ENCODE assay signal across 8 cellular contexts in the genomic region with DNA sequence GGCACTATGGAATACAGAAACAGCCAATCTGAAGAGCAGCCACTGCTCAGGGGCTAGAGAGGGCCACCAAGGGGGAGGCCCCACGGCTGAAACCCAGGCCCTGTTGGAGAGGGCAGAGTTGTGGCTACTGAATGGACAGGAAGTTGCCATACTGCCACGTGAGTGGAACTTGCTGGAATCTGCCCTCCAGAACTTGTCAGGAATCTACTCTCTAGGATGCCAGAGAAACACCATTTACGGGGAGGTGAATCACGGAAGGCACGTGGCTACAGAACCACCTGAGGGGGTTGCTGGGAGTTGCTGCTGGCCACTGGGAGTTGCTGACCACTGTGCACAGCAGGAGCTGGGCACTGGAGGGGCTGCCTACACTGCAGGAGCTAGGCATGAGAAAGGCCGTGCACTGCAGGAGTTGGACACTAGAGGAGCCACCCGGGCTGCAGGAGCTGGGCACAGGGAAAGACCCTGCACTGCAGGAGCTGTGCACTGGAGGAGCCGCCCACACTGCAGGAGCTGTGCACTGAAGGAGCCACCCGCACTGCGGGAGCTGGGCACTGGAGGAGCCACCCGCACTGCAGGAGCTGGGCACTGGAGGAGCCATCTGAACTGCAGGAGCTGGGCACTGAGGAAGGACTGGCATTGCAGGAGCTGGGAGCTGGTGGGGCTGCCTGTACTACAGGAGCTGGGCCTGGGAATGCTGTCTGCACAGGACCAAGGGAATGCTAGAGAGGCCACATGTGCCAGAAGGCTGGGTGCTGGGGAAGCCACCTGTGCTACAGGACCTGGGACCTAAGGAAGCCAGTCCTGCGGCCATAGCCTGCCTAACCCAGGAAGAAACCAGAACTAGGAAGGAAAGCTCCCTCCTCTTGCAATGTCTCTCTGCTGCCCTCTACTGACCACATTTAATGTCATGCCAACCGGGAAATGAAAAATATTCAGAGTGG.
DNase-seq lines count a peak whose midpoint lies in the region; ATAC-seq and TF ChIP-seq lines count a peak whose summit lies in the region.

No MANE protein-coding gene starts in this region.

- H3K27ac Mint-ChIP-seq in activated naive CD4-positive, alpha-beta T cell treated with anti-CD3 and anti-CD28 coated beads, Interleukin-2, amount 50 U/mL, for 72 hours: no peak overlapping the region

- peaks cover 3% of the 10 kb centered on the region for H3K27me3 ChIP-seq in osteoblast (ENCODE audit: insufficient read depth, low read length)

- H3K36me3 Mint-ChIP-seq in activated naive CD4-positive, alpha-beta T cell treated with anti-CD3 and anti-CD28 coated beads, Interleukin-2, amount 50 U/mL, for 72 hours: no peaks in the 10 kb centered on the region

- peaks cover 21% of the 10 kb centered on the region for H3K4me1 ChIP-seq in osteoblast (ENCODE audit: insufficient read depth, low read length)

- no peaks in the 10 kb centered on the region for H3K9me3 ChIP-seq in osteoblast (ENCODE audit: low read depth, low read length)

- DNase-seq in ELF-1 (ENCODE audit: low read depth, low spot score) (peak; percentile 75), LoVo (ENCODE audit: low spot score) (peak; percentile 72), RKO (ENCODE audit: low spot score) (peak; percentile 65), glomerular visceral epithelial cell (ENCODE audit: extremely low spot score) (peak; percentile 69), osteoblast (ENCODE audit: insufficient read length, low spot score, missing footprints) (peak; percentile 99)
- peak; percentile 50 to 62 for DNase-seq in activated naive CD4-positive, alpha-beta T cell treated with anti-CD3 and anti-CD28 coated beads, Interleukin-2, amount 50 U/mL, for 72 hours (ENCODE audit: low spot score in 2 of 2)

- no peaks in the 10 kb centered on the region for H3K79me2 ChIP-seq in osteoblast (ENCODE audit: insufficient read depth, low read length)

- peak; percentile 88 for TF ChIP-seq CTCF in osteoblast (IDR thresholded peaks at IDR 0.05; ENCODE audit: extremely low read depth, low read depth, low read length)

- peak; percentile 47 to 51 for ATAC-seq in activated naive CD4-positive, alpha-beta T cell treated with anti-CD3 and anti-CD28 coated beads, Interleukin-2, amount 50 U/mL, for 72 hours
- ATAC-seq in HG02884 (IDR thresholded peaks at IDR 0.05; ENCODE audit: unreplicated experiment): no peak
- no peak for ATAC-seq in HG03097 (IDR thresholded peaks at IDR 0.05; ENCODE audit: low FRiP score, unreplicated experiment)

- H2AFZ ChIP-seq in osteoblast (ENCODE audit: low read length): peak overlapping the region; percentile 74

- H3K27ac ChIP-seq in osteoblast (ENCODE audit: low read depth, low read length): peak overlapping the region; percentile 33

- no peaks in the 10 kb centered on the region for H3K9me3 Mint-ChIP-seq in activated naive CD4-positive, alpha-beta T cell treated with anti-CD3 and anti-CD28 coated beads, Interleukin-2, amount 50 U/mL, for 72 hours

- no peak overlapping the region for H3K4me2 ChIP-seq in osteoblast (ENCODE audit: insufficient read depth, low read length)

- no peaks in the 10 kb centered on the region for H4K20me1 ChIP-seq in osteoblast (ENCODE audit: insufficient read depth, low read length)

- no peaks in the 10 kb centered on the region for H3K36me3 ChIP-seq in osteoblast (ENCODE audit: insufficient read depth, low read length)

- no peak overlapping the region for H3K4me3 ChIP-seq in osteoblast (ENCODE audit: insufficient read depth, low read length)

Comparison
In these comparisons a context has a peak if more than half of its experiments do, and no peak if none do; other contexts are left out.
1. ATAC-seq: peak in activated naive CD4-positive, alpha-beta T cell treated with anti-CD3 and anti-CD28 coated beads, Interleukin-2, amount 50 U/mL, for 72 hours (2 of 2); none in HG02884 (single experiment) and HG03097 (single experiment).
2. Peak in every context shown above with its lines, with median percentiles within 50 percentile points of each other: DNase-seq.